8 cellular contexts compared by ENCODE assay signal in genomic region chr10:73576178-73576889, GRCh38. TPM values are rescaled to one million over a fixed set of nuclear protein-coding genes. Genes with fewer than 3 reads are reported as not detected.
DNase-seq lines count a peak whose midpoint lies in the region; ATAC-seq, FAIRE-seq and TF ChIP-seq lines count a peak whose summit lies in the region.

No MANE protein-coding gene starts in this region.

- H3K27me3 Mint-ChIP-seq in stimulated activated memory B cell treated with anti-CD40 and anti-IgM and Interleukin-4, amounts not matched to agents 10 μg/mL and 1 μg/mL and 100 μg/mL, for 72 hours, result no peaks in the 10 kb centered on the region

- H3K27me3 ChIP-seq in HAP-1 (ENCODE audit: low read depth), result no peaks in the 10 kb centered on the region
- no peaks in the 10 kb centered on the region for H3K27me3 ChIP-seq in A673 (replicated peaks; ENCODE audit: insufficient read depth, low read depth, low read length, poor library complexity)

- H3K4me3 Mint-ChIP-seq in stimulated activated memory B cell treated with anti-CD40 and anti-IgM and Interleukin-4, amounts not matched to agents 10 μg/mL and 1 μg/mL and 100 μg/mL, for 72 hours, result no peak overlapping the region

- H3K27ac ChIP-seq in A673 (ENCODE audit: low read depth, low read length, poor library complexity, severe bottlenecking), result no peak overlapping the region

- in situ Hi-C loops in astrocyte of the spinal cord (cut with HindIII; ENCODE audit: low sequenced_read_pairs), result no loop called here
- in situ Hi-C loops in HAP-1 (cut with MboI; ENCODE audit: low sequenced_read_pairs), result no loop called here

- intact Hi-C loops in A673 (cut with micrococcal nuclease; ENCODE audit: unreplicated experiment), result no loop called here

- no TSS peak for BruUV-seq in A673 (replicated peaks; lab: Mats Ljungman, UMichigan)

- no peak for ATAC-seq in stimulated activated memory B cell treated with anti-CD40 and anti-IgM and Interleukin-4, amounts not matched to agents 10 μg/mL and 1 μg/mL and 100 μg/mL, for 72 hours
- ATAC-seq in HG02938 (IDR thresholded peaks at IDR 0.05; ENCODE audit: unreplicated experiment), result no peak

- peaks cover 5% of the 10 kb centered on the region for H3K36me3 Mint-ChIP-seq in stimulated activated memory B cell treated with anti-CD40 and anti-IgM and Interleukin-4, amounts not matched to agents 10 μg/mL and 1 μg/mL and 100 μg/mL, for 72 hours

- peak; percentile 65 for FAIRE-seq in GM19239 (lab: Jason Lieb, UNC)

- H3K27ac Mint-ChIP-seq in stimulated activated memory B cell treated with anti-CD40 and anti-IgM and Interleukin-4, amounts not matched to agents 10 μg/mL and 1 μg/mL and 100 μg/mL, for 72 hours, result peak overlapping the region; percentile 59

- H3K4me1 ChIP-seq in HAP-1 (no peaks in the 10 kb centered on the region), A673 (ENCODE audit: insufficient read depth, low read length, poor library complexity, severe bottlenecking) (no peaks in the 10 kb centered on the region)

- CTCF ChIA-PET in A673 (lab: Charles Lee), result no interaction called here

- peaks cover 15% of the 10 kb centered on the region for H3K4me1 Mint-ChIP-seq in stimulated activated memory B cell treated with anti-CD40 and anti-IgM and Interleukin-4, amounts not matched to agents 10 μg/mL and 1 μg/mL and 100 μg/mL, for 72 hours

- DNase-seq in GM19239 (ENCODE audit: insufficient read length, low spot score) (no peak), astrocyte of the spinal cord (ENCODE audit: low read depth, low spot score) (peak; percentile 93), hepatic stellate cell (ENCODE audit: low spot score) (peak; percentile 41), HAP-1 (ENCODE audit: low spot score in 2 of 2) (no peak), A673 (ENCODE audit: low spot score) (no peak), T-helper 1 cell (no peak)

- no peaks in the 10 kb centered on the region for H3K36me3 ChIP-seq in HAP-1 (replicated peaks)
- H3K36me3 ChIP-seq in A673 (ENCODE audit: insufficient read depth, low read length, poor library complexity, severe bottlenecking), result no peaks in the 10 kb centered on the region

- no peak for TF ChIP-seq CTCF in astrocyte of the spinal cord (IDR thresholded peaks at IDR 0.05; ENCODE audit: low read depth, low read length)
- TF ChIP-seq CTCF in A673 (conservative IDR thresholded peaks at IDR 0.05; ENCODE audit: low read depth, low read length), result no peak

- H3K4me3 ChIP-seq in astrocyte of the spinal cord (ENCODE audit: low read depth, low read length), result peak overlapping the region; percentile 26
- no peak overlapping the region for H3K4me3 ChIP-seq in HAP-1
- H3K4me3 ChIP-seq in A673 (ENCODE audit: low read depth, low read length, poor library complexity, severe bottlenecking), result no peak overlapping the region

- no peaks in the 10 kb centered on the region for H3K9me3 Mint-ChIP-seq in stimulated activated memory B cell treated with anti-CD40 and anti-IgM and Interleukin-4, amounts not matched to agents 10 μg/mL and 1 μg/mL and 100 μg/mL, for 72 hours

- H3K9me3 ChIP-seq in HAP-1 (no peaks in the 10 kb centered on the region), A673 (ENCODE audit: low read depth, low read length, poor library complexity, severe bottlenecking) (no peaks in the 10 kb centered on the region)

- POLR2A ChIA-PET in A673 (lab: Charles Lee; ENCODE audit: low non-redundant PET), result no interaction called here

RNA-seq across cellular contexts. Expression of gene USP54, which starts 14.8 kb away (rescaled TPM):
- 35.4 and 35.9 TPM in 2 replicates for total RNA-seq in A673 (2021)

Comparison
In these comparisons a context has a peak if more than half of its experiments do, and no peak if none do; other contexts are left out.
1. DNase-seq: peak in astrocyte of the spinal cord (single experiment) and hepatic stellate cell (single experiment); none in GM19239 (single experiment), HAP-1 (0 of 2), A673 (single experiment) and T-helper 1 cell (0 of 5).